In genomic region chr2:197677483-197677882, GRCh38 we compare ENCODE assay signal across 19 cellular contexts. TPM values are rescaled to one million over a fixed set of nuclear protein-coding genes. Genes with fewer than 3 reads are reported as not detected.
DNase-seq lines count a peak whose midpoint lies in the region; ATAC-seq and TF ChIP-seq lines count a peak whose summit lies in the region.
"Had no signal": no experiment of that assay in that cellular context is flagged by ENCODE, and none has a peak within 500 bp of the region (broad histone marks: within the 10 kb centered on the region; RNA-seq: fewer than 3 reads in every experiment).

No MANE protein-coding gene starts in this region.

- H3K27ac Mint-ChIP-seq in neural crest cell (ENCODE audit: unreplicated experiment) = no peak overlapping the region
- H3K27ac Mint-ChIP-seq: activated CD4-positive, alpha-beta memory T cell treated with anti-CD3 and anti-CD28 coated beads, Interleukin-2, amount 10 ng/mL, durations not matched to agents 7 days and 5 days; activated T-helper 1 cell treated with anti-CD3 and anti-CD28 coated beads, Interleukin-12 subunit alpha, Interleukin-12 subunit beta, Interleukin-2, Interleukin-4 antibody, amounts not matched to agents 30 ng/mL and 10 ng/mL and 1 ng/mL, durations not matched to agents 14 hours and 24 hours and 36 hours had no signal

- H3K4me3 ChIP-seq in MG63 = no peak overlapping the region
- H3K4me3 ChIP-seq: adrenal gland, right atrium auricular region had no signal

- no peaks in the 10 kb centered on the region for H3K27me3 Mint-ChIP-seq in neural crest cell (ENCODE audit: low read depth)

- H3K36me3 ChIP-seq in MG63 = no peaks in the 10 kb centered on the region
- H3K36me3 ChIP-seq: adrenal gland, right atrium auricular region had no signal

- no peaks in the 10 kb centered on the region for H3K36me3 Mint-ChIP-seq in neural crest cell (ENCODE audit: low read depth)

- H3K27me3 ChIP-seq in MG63 = no peaks in the 10 kb centered on the region
- H3K27me3 ChIP-seq: adrenal gland, right atrium auricular region had no signal

- TF ChIP-seq CTCF in neural crest cell (conservative IDR thresholded peaks at IDR 0.05) = no peak

- peak overlapping the region; percentile 65 for H3K4me3 Mint-ChIP-seq in neural crest cell
- H3K4me3 Mint-ChIP-seq: activated CD4-positive, alpha-beta memory T cell treated with anti-CD3 and anti-CD28 coated beads, Interleukin-2, amount 10 ng/mL, durations not matched to agents 7 days and 5 days; activated T-helper 1 cell treated with anti-CD3 and anti-CD28 coated beads, Interleukin-12 subunit alpha, Interleukin-12 subunit beta, Interleukin-2, Interleukin-4 antibody, amounts not matched to agents 30 ng/mL and 10 ng/mL and 1 ng/mL, durations not matched to agents 14 hours and 24 hours and 36 hours had no signal

- H3K9me3 ChIP-seq in MG63 = no peaks in the 10 kb centered on the region
- H3K9me3 ChIP-seq: adrenal gland, Caco-2, right atrium auricular region had no signal

- peaks cover 41% of the 10 kb centered on the region for H3K4me1 Mint-ChIP-seq in neural crest cell
- H3K4me1 Mint-ChIP-seq: activated CD4-positive, alpha-beta memory T cell treated with anti-CD3 and anti-CD28 coated beads, Interleukin-2, amount 10 ng/mL, durations not matched to agents 7 days and 5 days had no signal

- no peaks in the 10 kb centered on the region for H3K9me3 Mint-ChIP-seq in neural crest cell
- H3K9me3 Mint-ChIP-seq: activated CD4-positive, alpha-beta memory T cell treated with anti-CD3 and anti-CD28 coated beads, Interleukin-2, amount 10 ng/mL, durations not matched to agents 7 days and 5 days; activated T-helper 1 cell treated with anti-CD3 and anti-CD28 coated beads, Interleukin-12 subunit alpha, Interleukin-12 subunit beta, Interleukin-2, Interleukin-4 antibody, amounts not matched to agents 30 ng/mL and 10 ng/mL and 1 ng/mL, durations not matched to agents 14 hours and 24 hours and 36 hours had no signal

- DNase-seq in EH (ENCODE audit: low read depth) = peak; percentile 54
- peak; percentile 16 for DNase-seq in MG63
- DNase-seq in dermis blood vessel endothelial cell = peak; percentile 24
- DNase-seq in neural crest cell (ENCODE audit: low read depth, low spot score) = no peak
- no peak for DNase-seq in activated effector memory CD4-positive, alpha-beta T cell treated with Interleukin-2 at 50 U/mL for 16 hours
- DNase-seq in NCI-H1092 (lab: John Stamatoyannopoulos, UW) = no peak
- DNase-seq: activated CD4-positive, alpha-beta memory T cell treated with anti-CD3 and anti-CD28 coated beads, Interleukin-2, amount 10 ng/mL, durations not matched to agents 7 days and 5 days; Caco-2; GDM1; head of caudate nucleus; NCI-H1930; NCI-H524; stimulated activated CD4-positive, alpha-beta T cell treated with anti-CD3 and anti-CD28 coated beads, Interleukin-1b, Interleukin-23, amount 100 ng/mL, for 48 hours had no signal

- no peak for ATAC-seq in HG02763 (IDR thresholded peaks at IDR 0.05; ENCODE audit: unreplicated experiment)
- no peak for ATAC-seq in HG03108 (IDR thresholded peaks at IDR 0.05; ENCODE audit: unreplicated experiment)

RNA-seq across cellular contexts. Expression of gene RFTN2, which starts 2.1 kb away (rescaled TPM):
- total RNA-seq in MG63 (2014; rRNA removed; shearing (Covaris generic); ENCODE audit: low replicate concordance) = 0.07 TPM in 2 replicates
- 14.4 and 22.0 TPM in 2 replicates for total RNA-seq in dermis blood vessel endothelial cell
- total RNA-seq in neural crest cell = 16.0 and 20.6 TPM in 2 replicates
- total RNA-seq: activated CD4-positive, alpha-beta memory T cell treated with anti-CD3 and anti-CD28 coated beads, Interleukin-2, amount 10 ng/mL, durations not matched to agents 7 days and 5 days; activated T-helper 1 cell treated with anti-CD3 and anti-CD28 coated beads, Interleukin-12 subunit alpha, Interleukin-12 subunit beta, Interleukin-2, Interleukin-4 antibody, amounts not matched to agents 30 ng/mL and 10 ng/mL and 1 ng/mL, durations not matched to agents 14 hours and 24 hours and 36 hours; OCI-LY7 had no signal

RNA-seq across cellular contexts. Expression of gene MARS2, which starts 27.7 kb away (rescaled TPM):
- 4.5 and 4.9 TPM in 2 replicates for total RNA-seq in MG63 (2014; rRNA removed; shearing (Covaris generic); ENCODE audit: low replicate concordance)
- 8.7 and 9.4 TPM in 2 replicates for total RNA-seq in dermis blood vessel endothelial cell
- 15.9 and 16.0 TPM in 2 replicates for total RNA-seq in neural crest cell

Comparison
In these comparisons a context has a peak if more than half of its experiments do, and no peak if none do; other contexts are left out.
1. DNase-seq: peak in EH (single experiment), MG63 (single experiment) and dermis blood vessel endothelial cell (single experiment); none in neural crest cell (single experiment), activated effector memory CD4-positive, alpha-beta T cell treated with Interleukin-2 at 50 U/mL for 16 hours (single experiment) and NCI-H1092 (single experiment).
2. RNA of gene RFTN2, which starts 2.1 kb away (total RNA-seq): 14.4 to 22.0 TPM in dermis blood vessel endothelial cell and 16.0 to 20.6 TPM in neural crest cell; 0.07 TPM in MG63; every median in the first group is over 10 times any median in the second.